Comparison of ENCODE assay signal across 22 cellular contexts in genomic region chr7:42471573-42472174, GRCh38.
A peak's percentile ranks its signal among the peaks of the same experiment; 100 is the strongest.
DNase-seq lines count a peak whose midpoint lies in the region; ATAC-seq and TF ChIP-seq lines count a peak whose summit lies in the region.
"Had no signal": no experiment of that assay in that cellular context is flagged by ENCODE, and none has a peak within 500 bp of the region (broad histone marks: within the 10 kb centered on the region; RNA-seq: fewer than 3 reads in every experiment).

No MANE protein-coding gene starts in this region.

- no peaks in the 10 kb centered on the region for H3K36me3 ChIP-seq in osteoblast (ENCODE audit: insufficient read depth, low read length)
- H3K36me3 ChIP-seq: BLaER1, colonic mucosa, pancreas, tibial nerve had no signal

- no peaks in the 10 kb centered on the region for H3K79me2 ChIP-seq in osteoblast (ENCODE audit: insufficient read depth, low read length)

- H3K4me3 ChIP-seq in osteoblast (ENCODE audit: insufficient read depth, low read length) = no peak overlapping the region
- H3K4me3 ChIP-seq: BLaER1, colonic mucosa, pancreas, tibial nerve had no signal

- ATAC-seq in GM18867 (IDR thresholded peaks at IDR 0.05; ENCODE audit: unreplicated experiment) (peak; percentile 70), GM21717 (IDR thresholded peaks at IDR 0.05; ENCODE audit: unreplicated experiment) (peak; percentile 90)
- ATAC-seq: naive thymus-derived CD8-positive, alpha-beta T cell; pancreas; sciatic nerve; stimulated activated memory B cell treated with anti-CD40 and anti-IgM and Interleukin-4, amounts not matched to agents 10 μg/mL and 1 μg/mL and 100 μg/mL, for 72 hours had no signal

- no peak overlapping the region for H2AFZ ChIP-seq in osteoblast (ENCODE audit: low read length)

- no peak overlapping the region for H3K4me2 ChIP-seq in osteoblast (ENCODE audit: insufficient read depth, low read length)
- H3K4me2 ChIP-seq: BLaER1 had no signal

- DNase-seq in RWPE1 (ENCODE audit: low spot score) = peak; percentile 20
- DNase-seq in kidney tubule cell (ENCODE audit: low spot score) = peak; percentile 66
- no peak for DNase-seq in COLO829 (ENCODE audit: low spot score)
- no peak for DNase-seq in osteoblast (ENCODE audit: insufficient read length, low spot score, missing footprints)
- DNase-seq in H4 (ENCODE audit: low spot score) = no peak
- DNase-seq: activated CD4-positive, alpha-beta T cell treated with anti-CD3 and anti-CD28 coated beads, Interleukin-2, amount 50 U/mL, for 1 hour; Calu3; colonic mucosa; foreskin fibroblast; hypothalamus; kidney; naive thymus-derived CD8-positive, alpha-beta T cell; NCI-H1105 treated with DMSO at 0.1 percent for 48 hours; NCI-H526; pancreas; Right ventricle myocardium superior had no signal

- no peak overlapping the region for H3K27ac ChIP-seq in RWPE1
- H3K27ac ChIP-seq in osteoblast (ENCODE audit: low read depth, low read length) = no peak overlapping the region
- H3K27ac ChIP-seq: BLaER1, colonic mucosa, pancreas, tibial nerve had no signal

- peaks cover 21% of the 10 kb centered on the region for H3K27me3 ChIP-seq in osteoblast (ENCODE audit: insufficient read depth, low read length)
- H3K27me3 ChIP-seq: BLaER1, colonic mucosa, pancreas, tibial nerve had no signal

- no peaks in the 10 kb centered on the region for H4K20me1 ChIP-seq in osteoblast (ENCODE audit: insufficient read depth, low read length)
- H4K20me1 ChIP-seq: BLaER1 had no signal

- TF ChIP-seq CTCF in RWPE1 (conservative IDR thresholded peaks at IDR 0.05; ENCODE audit: low read depth) (no peak), osteoblast (IDR thresholded peaks at IDR 0.05; ENCODE audit: extremely low read depth, low read depth, low read length) (no peak)

- POLR2A ChIA-PET in RWPE1 (lab: Yijun Ruan, JAX; ENCODE audit: low non-redundant PET) = no interaction called here

- no peaks in the 10 kb centered on the region for H3K4me1 ChIP-seq in osteoblast (ENCODE audit: insufficient read depth, low read length)
- H3K4me1 ChIP-seq: colonic mucosa, pancreas, tibial nerve had no signal

- no peaks in the 10 kb centered on the region for H3K9me3 ChIP-seq in osteoblast (ENCODE audit: low read depth, low read length)
- H3K9me3 ChIP-seq: colonic mucosa, pancreas, tibial nerve had no signal

- CTCF ChIA-PET in RWPE1 (lab: Yijun Ruan, JAX) = no interaction called here

Comparison
In these comparisons a context has a peak if more than half of its experiments do, and no peak if none do; other contexts are left out.
1. DNase-seq: peak in RWPE1 (single experiment) and kidney tubule cell (single experiment); none in COLO829 (single experiment), osteoblast (single experiment) and H4 (single experiment).